19 cellular contexts compared by ENCODE assay signal in genomic region chr11:2828585-2829330, GRCh38.
"Had no signal": no experiment of that assay in that cellular context is flagged by ENCODE, and none has a peak within 500 bp of the region (broad histone marks: within the 10 kb centered on the region; RNA-seq: fewer than 3 reads in every experiment).

No MANE protein-coding gene starts in this region.

- H3K27me3 ChIP-seq: testis had no signal

- DNase-seq: activated CD4-positive, alpha-beta T cell treated with anti-CD3 and anti-CD28 coated beads for 1 hour; activated CD4-positive, alpha-beta T cell treated with anti-CD3 and anti-CD28 coated beads, Interleukin-2, amount 50 U/mL, for 4 hours; activated naive CD4-positive, alpha-beta T cell; activated naive CD8-positive, alpha-beta T cell treated with anti-CD3 and anti-CD28 coated beads, Interleukin-2, amount 50 U/mL, for 24 hours; activated T-cell treated with anti-CD3 and anti-CD28 coated beads for 4 hours; aorta; dorsolateral prefrontal cortex; endodermal cell; erythroblast; hypothalamus; nephron progenitor cell; occipital lobe; stimulated activated CD4-positive, alpha-beta T cell treated with anti-CD3 and anti-CD28 coated beads, Interleukin-1b, Interleukin-23, amount 100 ng/mL, for 48 hours; stimulated activated naive CD8-positive, alpha-beta T cell treated with anti-CD3 and anti-CD28 coated beads, Interleukin-15, amount 100 ng/mL, for 72 hours; SW 1271; T-helper 9 cell; testis had no signal

- H3K36me3 ChIP-seq: prostate gland had no signal

- H3K27ac ChIP-seq: dorsolateral prefrontal cortex, prostate gland, testis had no signal

- H3K27ac Mint-ChIP-seq: activated naive CD8-positive, alpha-beta T cell treated with anti-CD3 and anti-CD28 coated beads, Interleukin-2, amount 50 U/mL, for 24 hours; endodermal cell; nephron progenitor cell had no signal

- H3K9me3 ChIP-seq: prostate gland, testis had no signal

- H3K27me3 Mint-ChIP-seq: activated naive CD8-positive, alpha-beta T cell treated with anti-CD3 and anti-CD28 coated beads, Interleukin-2, amount 50 U/mL, for 24 hours; stimulated activated naive CD8-positive, alpha-beta T cell treated with anti-CD3 and anti-CD28 coated beads, Interleukin-15, amount 100 ng/mL, for 72 hours had no signal

- H3K4me3 Mint-ChIP-seq: activated naive CD8-positive, alpha-beta T cell treated with anti-CD3 and anti-CD28 coated beads, Interleukin-2, amount 50 U/mL, for 24 hours; endodermal cell; nephron progenitor cell; stimulated activated naive CD8-positive, alpha-beta T cell treated with anti-CD3 and anti-CD28 coated beads, Interleukin-15, amount 100 ng/mL, for 72 hours had no signal

- H3K4me1 Mint-ChIP-seq: endodermal cell had no signal

- H3K4me3 ChIP-seq: dorsolateral prefrontal cortex, prostate gland, testis had no signal

- ATAC-seq: activated naive CD8-positive, alpha-beta T cell treated with anti-CD3 and anti-CD28 coated beads, Interleukin-2, amount 50 U/mL, for 24 hours; sciatic nerve; stimulated activated naive CD8-positive, alpha-beta T cell treated with anti-CD3 and anti-CD28 coated beads, Interleukin-15, amount 100 ng/mL, for 72 hours had no signal
